ENCODE assay signal across 15 cellular contexts in genomic region chr10:63553031-63553430, GRCh38. TPM values are rescaled to one million over a fixed set of nuclear protein-coding genes. Genes with fewer than 3 reads are reported as not detected.
A peak's percentile ranks its signal among the peaks of the same experiment; 100 is the strongest.
DNase-seq lines count a peak whose midpoint lies in the region; ATAC-seq and TF ChIP-seq lines count a peak whose summit lies in the region.
"Had no signal": no experiment of that assay in that cellular context is flagged by ENCODE, and none has a peak within 500 bp of the region (broad histone marks: within the 10 kb centered on the region; RNA-seq: fewer than 3 reads in every experiment).

No MANE protein-coding gene starts in this region.

- no peak for ATAC-seq in naive thymus-derived CD4-positive, alpha-beta T cell
- ATAC-seq in Right ventricle myocardium inferior: no peak
- ATAC-seq: activated CD8-positive, alpha-beta T cell treated with anti-CD3 and anti-CD28 coated beads for 36 hours; left lobe of liver had no signal

- no peaks in the 10 kb centered on the region for H3K27me3 ChIP-seq in BJ (ENCODE audit: control insufficient read depth, insufficient read depth, low read length)
- H3K27me3 ChIP-seq in naive thymus-derived CD4-positive, alpha-beta T cell (ENCODE audit: control insufficient read depth in 2 of 2, insufficient read depth in 2 of 2, low read length in 2 of 2): no peaks in the 10 kb centered on the region
- no peaks in the 10 kb centered on the region for H3K27me3 ChIP-seq in vagina
- H3K27me3 ChIP-seq: esophagus muscularis mucosa had no signal

- no peaks in the 10 kb centered on the region for H3K9me3 ChIP-seq in naive thymus-derived CD4-positive, alpha-beta T cell (ENCODE audit: control insufficient read depth in 2 of 3, low read length in 3 of 3)
- no peaks in the 10 kb centered on the region for H3K9me3 ChIP-seq in vagina
- H3K9me3 ChIP-seq: esophagus muscularis mucosa, prostate gland had no signal

- H3K4me1 Mint-ChIP-seq in naive thymus-derived CD4-positive, alpha-beta T cell: peaks cover 8 to 28% (median 26%) of the 10 kb centered on the region in 7 donors

- intact Hi-C loops in naive thymus-derived CD4-positive, alpha-beta T cell (cut with micrococcal nuclease): no loop called here
- intact Hi-C loops in vagina (cut with DNase I) (no loop called here), Right ventricle myocardium inferior (cut with DNase I) (no loop called here)

- TF ChIP-seq CTCF in BJ (IDR thresholded peaks at IDR 0.05; ENCODE audit: insufficient read depth, low read depth, low read length) (no peak), choroid plexus epithelial cell (conservative IDR thresholded peaks at IDR 0.05; ENCODE audit: low read depth, low read length) (no peak), vagina (IDR thresholded peaks at IDR 0.05) (no peak)

- CTCF ChIA-PET in BJ (lab: Yijun Ruan, JAX): interaction anchor here (0.8 to 1.7 kb wide), 2 partner anchors 9 to 10 kb away, joined by 3 to 4 read pairs; no protein-coding TSS in a partner anchor
- CTCF ChIA-PET in naive thymus-derived CD4-positive, alpha-beta T cell (lab: Charles Lee): no interaction called here

- POLR2A ChIA-PET in BJ (lab: Charles Lee): no interaction called here
- POLR2A ChIA-PET in naive thymus-derived CD4-positive, alpha-beta T cell (lab: Charles Lee): no interaction called here

- no peak overlapping the region for H3K4me3 ChIP-seq in BJ (ENCODE audit: low read depth, low read length)
- no peak overlapping the region for H3K4me3 ChIP-seq in choroid plexus epithelial cell (ENCODE audit: low read depth, low read length)
- no peak overlapping the region for H3K4me3 ChIP-seq in naive thymus-derived CD4-positive, alpha-beta T cell (ENCODE audit: low read length)
- H3K4me3 ChIP-seq in vagina: no peak overlapping the region
- H3K4me3 ChIP-seq: esophagus muscularis mucosa, prostate gland had no signal

- TF ChIP-seq POLR2A in vagina (IDR thresholded peaks at IDR 0.05): no peak

- H3K27ac ChIP-seq in naive thymus-derived CD4-positive, alpha-beta T cell (ENCODE audit: low read depth, low read length): no peak overlapping the region
- H3K27ac ChIP-seq in vagina: no peak overlapping the region
- H3K27ac ChIP-seq: esophagus muscularis mucosa, prostate gland had no signal

- H3K36me3 Mint-ChIP-seq in naive thymus-derived CD4-positive, alpha-beta T cell: peaks cover 0 to 6% (median under 1%) of the 10 kb centered on the region in 5 donors

- no peaks in the 10 kb centered on the region for H3K27me3 Mint-ChIP-seq in naive thymus-derived CD4-positive, alpha-beta T cell
- H3K27me3 Mint-ChIP-seq: activated CD8-positive, alpha-beta T cell treated with anti-CD3 and anti-CD28 coated beads for 36 hours had no signal

- H3K36me3 ChIP-seq in BJ (ENCODE audit: control insufficient read depth, insufficient read depth, low read length): no peaks in the 10 kb centered on the region
- no peaks in the 10 kb centered on the region for H3K36me3 ChIP-seq in naive thymus-derived CD4-positive, alpha-beta T cell (ENCODE audit: control insufficient read depth in 2 of 3, insufficient read depth in 3 of 3, low read length in 3 of 3)
- no peaks in the 10 kb centered on the region for H3K36me3 ChIP-seq in vagina
- H3K36me3 ChIP-seq: esophagus muscularis mucosa, prostate gland had no signal

- H3K4me3 Mint-ChIP-seq in naive thymus-derived CD4-positive, alpha-beta T cell: no peak overlapping the region
- H3K4me3 Mint-ChIP-seq: activated CD8-positive, alpha-beta T cell treated with anti-CD3 and anti-CD28 coated beads for 36 hours had no signal

- DNase-seq in BJ (ENCODE audit: low read depth): peak; percentile 57
- DNase-seq in LoVo (ENCODE audit: low spot score): peak; percentile 65
- DNase-seq in choroid plexus epithelial cell (ENCODE audit: low read depth): peak; percentile 91
- DNase-seq in naive thymus-derived CD4-positive, alpha-beta T cell: no peak
- no peak for DNase-seq in NCI-H748 (lab: John Stamatoyannopoulos, UW; ENCODE audit: unreplicated experiment)
- DNase-seq in vagina (ENCODE audit: extremely low spot score in 2 of 2): no peak
- no peak for DNase-seq in T1000 (lab: John Stamatoyannopoulos, UW)
- no peak for DNase-seq in Right ventricle myocardium inferior (ENCODE audit: missing footprints)
- DNase-seq: activated CD8-positive, alpha-beta T cell treated with anti-CD3 and anti-CD28 coated beads for 36 hours; amygdala; COR-L47; KG1 had no signal

- peaks cover 0 to 1% (median 0%) of the 10 kb centered on the region in 11 donors for H3K9me3 Mint-ChIP-seq in naive thymus-derived CD4-positive, alpha-beta T cell
- H3K9me3 Mint-ChIP-seq: activated CD8-positive, alpha-beta T cell treated with anti-CD3 and anti-CD28 coated beads for 36 hours had no signal

- peaks cover 0 to 8% of the 10 kb centered on the region in 2 donors for H3K4me1 ChIP-seq in naive thymus-derived CD4-positive, alpha-beta T cell (ENCODE audit: control insufficient read depth in 2 of 2, insufficient read depth in 2 of 2, low read length in 2 of 2)
- peaks cover 20% of the 10 kb centered on the region for H3K4me1 ChIP-seq in vagina
- H3K4me1 ChIP-seq: prostate gland had no signal

- H3K27ac Mint-ChIP-seq in naive thymus-derived CD4-positive, alpha-beta T cell: peak overlapping the region in 5 of 9 donors; percentile 6 to 38 (median 14)
- H3K27ac Mint-ChIP-seq: activated CD8-positive, alpha-beta T cell treated with anti-CD3 and anti-CD28 coated beads for 36 hours had no signal

RNA-seq across cellular contexts. Expression of gene REEP3, which starts 31.8 kb away (rescaled TPM):
- 8.3 and 18.9 TPM in 2 replicates for polyA plus RNA-seq in BJ (2011; rRNA removed)
- 10.0 and 11.7 TPM in 2 replicates for polyA minus RNA-seq in BJ (2011; rRNA and poly(A)+ RNA removed)
- total RNA-seq in naive thymus-derived CD4-positive, alpha-beta T cell: 10 to 100 TPM in 2 of 5 experiments, 1 to 10 TPM in 3; 3.6 to 21.6 (median 9.0) TPM
- polyA plus RNA-seq in naive thymus-derived CD4-positive, alpha-beta T cell: 1 to 10 TPM; 1.6 to 2.6 TPM
- 41.0 TPM for total RNA-seq in vagina
- total RNA-seq in Right ventricle myocardium inferior: 17.7 TPM

Comparison
In these comparisons a context has a peak if more than half of its experiments do, and no peak if none do; other contexts are left out.
1. DNase-seq: peak in BJ (single experiment), LoVo (single experiment) and choroid plexus epithelial cell (single experiment); none in naive thymus-derived CD4-positive, alpha-beta T cell (0 of 9), NCI-H748 (single experiment), vagina (0 of 2), T1000 (single experiment) and Right ventricle myocardium inferior (single experiment).